In the genomic region with DNA sequence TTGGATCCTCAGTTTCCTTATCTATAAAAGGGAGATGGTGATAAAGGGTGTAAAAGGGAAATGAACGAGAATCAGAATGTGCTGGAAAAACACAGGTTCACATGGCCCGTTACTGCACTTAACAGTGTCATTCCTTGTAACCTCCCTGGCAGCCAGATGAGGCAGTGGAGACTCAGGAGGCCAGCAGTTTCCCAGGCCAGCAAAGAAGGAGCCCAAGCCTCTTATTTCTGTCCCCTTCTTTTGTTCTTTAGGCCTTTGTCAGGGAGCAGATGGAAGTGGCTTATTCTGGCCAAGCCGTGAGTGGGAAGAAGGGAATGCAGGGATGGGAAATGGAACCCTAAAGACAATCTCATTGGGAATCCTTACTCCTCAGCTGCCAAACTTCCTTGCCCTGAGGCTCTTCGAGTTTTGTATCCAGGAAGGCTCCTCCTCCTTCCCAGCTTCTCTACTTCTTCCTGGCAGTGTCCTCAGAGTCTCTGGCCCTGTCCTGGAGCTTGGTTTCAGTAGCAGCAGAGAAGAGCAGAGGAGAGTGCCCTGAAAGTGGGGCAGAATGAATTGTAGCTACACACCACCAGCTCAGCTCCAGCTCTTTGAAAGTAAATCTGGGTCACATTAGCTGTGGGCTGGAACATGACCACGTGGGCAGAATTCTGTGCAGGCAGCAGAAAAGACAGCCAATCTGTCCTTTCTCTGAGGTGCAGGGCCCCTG, we compare ENCODE assay signal across 13 cellular contexts.
A peak's percentile ranks its signal among the peaks of the same experiment; 100 is the strongest.
DNase-seq lines count a peak whose midpoint lies in the region; ATAC-seq and TF ChIP-seq lines count a peak whose summit lies in the region.
"Had no signal": no experiment of that assay in that cellular context is flagged by ENCODE, and none has a peak within 500 bp of the region (broad histone marks: within the 10 kb centered on the region; RNA-seq: fewer than 3 reads in every experiment).

No MANE protein-coding gene starts in this region.

- TF ChIP-seq CTCF in dorsolateral prefrontal cortex (IDR thresholded peaks at IDR 0.05 in 54 of 56, conservative IDR thresholded peaks at IDR 0.05 in 2 of 56; ENCODE audit: low read depth in 1 of 56, partially characterized antibody in 56 of 56) = no peak
- no peak for TF ChIP-seq CTCF in type B pancreatic cell (conservative IDR thresholded peaks at IDR 0.05)

- peak; percentile 91 for DNase-seq in DMS 273 (lab: John Stamatoyannopoulos, UW; ENCODE audit: unreplicated experiment)
- no peak for DNase-seq in DMS 273 treated with DMSO at 0.1 percent for 48 hours (lab: John Stamatoyannopoulos, UW)
- DNase-seq in dorsolateral prefrontal cortex = peak in 8 of 10 donors; percentile 58 to 81 (median 68)
- DNase-seq in type B pancreatic cell (ENCODE audit: extremely low spot score, unreplicated experiment) = no peak
- no peak for DNase-seq in HT-29 (ENCODE audit: low spot score)
- DNase-seq in DMS114 treated with DMSO at 0.1 percent for 48 hours (lab: John Stamatoyannopoulos, UW; ENCODE audit: unreplicated experiment) = no peak
- DNase-seq: colonic mucosa, NCI-H446, SW 1271 had no signal

- no peaks in the 10 kb centered on the region for H3K36me3 ChIP-seq in mesodermal cell (ENCODE audit: control insufficient read depth, insufficient read depth, low read length)
- H3K36me3 ChIP-seq: colonic mucosa had no signal

- H3K4me1 Mint-ChIP-seq in type B pancreatic cell (ENCODE audit: unreplicated experiment) = peaks cover 25% of the 10 kb centered on the region

- H3K4me3 Mint-ChIP-seq in type B pancreatic cell = no peak overlapping the region

- ATAC-seq in HG02610 (IDR thresholded peaks at IDR 0.05; ENCODE audit: unreplicated experiment) = no peak

- no peaks in the 10 kb centered on the region for H3K36me3 Mint-ChIP-seq in type B pancreatic cell

- H3K27me3 Mint-ChIP-seq in type B pancreatic cell = peaks cover 11% of the 10 kb centered on the region

- H3K4me3 ChIP-seq in dorsolateral prefrontal cortex (peak overlapping the region in 1 of 59 donors; percentile 28), mesodermal cell (ENCODE audit: extremely low read depth, insufficient read depth, low read length, poor library complexity, severe bottlenecking) (no peak overlapping the region)
- H3K4me3 ChIP-seq: colonic mucosa had no signal

- H3K27ac ChIP-seq in dorsolateral prefrontal cortex (peak overlapping the region in 58 of 59 donors; percentile 38 to 93 (median 81)), mesodermal cell (ENCODE audit: low read depth, low read length, severe bottlenecking) (peak overlapping the region; percentile 37)
- H3K27ac ChIP-seq: 22Rv1, colonic mucosa had no signal

- no peaks in the 10 kb centered on the region for H3K27me3 ChIP-seq in dorsolateral prefrontal cortex
- H3K27me3 ChIP-seq: colonic mucosa had no signal

- H3K9me3 ChIP-seq in mesodermal cell (ENCODE audit: control insufficient read depth, low read length) = no peaks in the 10 kb centered on the region
- H3K9me3 ChIP-seq: colonic mucosa had no signal

- H3K4me1 ChIP-seq in mesodermal cell (ENCODE audit: control insufficient read depth, insufficient read depth, low read length, poor library complexity, severe bottlenecking) = peaks cover 11% of the 10 kb centered on the region
- H3K4me1 ChIP-seq: colonic mucosa had no signal

- 63 to 73% methylated on average over 1 to 4 of the region's 5 CpGs for WGBS in mesodermal cell (ENCODE audit: insufficient coverage in 2 of 2), 2 experiments

- H3K9me3 Mint-ChIP-seq in type B pancreatic cell = no peaks in the 10 kb centered on the region

- intact Hi-C loops in dorsolateral prefrontal cortex (cut with DNase I) = loop anchor here (5.0 to 10.0 kb wide), 3 partner anchors 173 to 265 kb away; no protein-coding TSS in a partner anchor

- H3K27ac Mint-ChIP-seq in type B pancreatic cell = peak overlapping the region; percentile 4
- H3K27ac Mint-ChIP-seq: progenitor cell of endocrine pancreas had no signal

Comparison
In these comparisons a context has a peak if more than half of its experiments do, and no peak if none do; other contexts are left out.
1. DNase-seq: peak in DMS 273 (single experiment) and dorsolateral prefrontal cortex (8 of 10); none in DMS 273 treated with DMSO at 0.1 percent for 48 hours (single experiment), type B pancreatic cell (single experiment), HT-29 (single experiment) and DMS114 treated with DMSO at 0.1 percent for 48 hours (single experiment).